ENCODE assay signal across 8 cellular contexts in genomic region chr1:31063636-31064035, GRCh38. TPM values are rescaled to one million over a fixed set of nuclear protein-coding genes. Genes with fewer than 3 reads are reported as not detected.
DNase-seq lines count a peak whose midpoint lies in the region; ATAC-seq, FAIRE-seq and TF ChIP-seq lines count a peak whose summit lies in the region.

No MANE protein-coding gene starts in this region.

- peaks cover 18% of the 10 kb centered on the region for H3K4me1 Mint-ChIP-seq in GM23338
- H3K4me1 Mint-ChIP-seq in activated T-helper 17 cell treated with anti-CD3 and anti-CD28 coated beads, Interleukin-2, amount 50 U/mL, for 72 hours: peaks cover 11% of the 10 kb centered on the region

- H2AFZ ChIP-seq in GM23338: no peak overlapping the region

- peak overlapping the region; percentile 68 to 100 for H3K9ac ChIP-seq in kidney (ENCODE audit: low read length in 2 of 2)

- H3K27me3 ChIP-seq in GM23338 (ENCODE audit: insufficient read depth) (no peaks in the 10 kb centered on the region), thymus (ENCODE audit: control insufficient read depth, insufficient read depth) (no peaks in the 10 kb centered on the region)

- H3K4me1 ChIP-seq in A549 (peaks cover 21% of the 10 kb centered on the region), GM23338 (ENCODE audit: insufficient read depth) (peaks cover 17% of the 10 kb centered on the region), kidney (ENCODE audit: control insufficient read depth in 1 of 2, insufficient read depth in 1 of 2, low read depth in 1 of 2, low read length in 2 of 2) (peaks cover 11 to 13% of the 10 kb centered on the region in 2 donors), thymus (ENCODE audit: control insufficient read depth, insufficient read depth, low read length) (peaks cover 11% of the 10 kb centered on the region)

- peaks cover 9% of the 10 kb centered on the region for H3K27me3 Mint-ChIP-seq in GM23338 (ENCODE audit: insufficient read depth, low read depth, poor library complexity)
- H3K27me3 Mint-ChIP-seq in activated T-helper 17 cell treated with anti-CD3 and anti-CD28 coated beads, Interleukin-2, amount 50 U/mL, for 72 hours: no peaks in the 10 kb centered on the region

- H3K9me2 ChIP-seq in GM23338 (ENCODE audit: insufficient read depth): no peaks in the 10 kb centered on the region

- H3K4me3 Mint-ChIP-seq in GM23338: peak overlapping the region; percentile 97
- peak overlapping the region; percentile 96 for H3K4me3 Mint-ChIP-seq in activated T-helper 17 cell treated with anti-CD3 and anti-CD28 coated beads, Interleukin-2, amount 50 U/mL, for 72 hours

- H3K4me2 ChIP-seq in A549 (peak overlapping the region; percentile 87), GM23338 (peak overlapping the region; percentile 74)

- peaks cover 24% of the 10 kb centered on the region for H3K36me3 Mint-ChIP-seq in GM23338 (ENCODE audit: low read depth)
- H3K36me3 Mint-ChIP-seq in activated T-helper 17 cell treated with anti-CD3 and anti-CD28 coated beads, Interleukin-2, amount 50 U/mL, for 72 hours (ENCODE audit: low read depth): peaks cover 67% of the 10 kb centered on the region

- no peak for TF ChIP-seq POLR2A in A549 (IDR thresholded peaks at IDR 0.05; ENCODE audit: low read length)

- H3K9me3 ChIP-seq in A549 (no peaks in the 10 kb centered on the region), kidney (ENCODE audit: control insufficient read depth in 1 of 2, low read length in 2 of 2) (no peaks in the 10 kb centered on the region), thymus (ENCODE audit: control insufficient read depth) (no peaks in the 10 kb centered on the region)

- H3K4me3 ChIP-seq in A549: peak overlapping the region; percentile 87
- H3K4me3 ChIP-seq in GM23338: peak overlapping the region; percentile 96
- H3K4me3 ChIP-seq in kidney (ENCODE audit: low read length in 2 of 2): peak overlapping the region; percentile 77 to 95
- H3K4me3 ChIP-seq in thymus (ENCODE audit: low read length): peak overlapping the region; percentile 75

- POLR2A ChIA-PET in A549 (lab: Yijun Ruan, JAX): no interaction called here

- no peak for FAIRE-seq in A549 (lab: Jason Lieb, UNC)
- FAIRE-seq in kidney (lab: Jason Lieb, UNC): no peak

- peaks cover 45% of the 10 kb centered on the region for H4K20me1 ChIP-seq in GM23338 (replicated peaks; ENCODE audit: insufficient read depth)

- no peak for ATAC-seq in A549
- ATAC-seq in GM23338: no peak
- no peak for ATAC-seq in activated T-helper 17 cell treated with anti-CD3 and anti-CD28 coated beads, Interleukin-2, amount 50 U/mL, for 72 hours (replicated peaks)
- no peak for ATAC-seq in HG02870 (IDR thresholded peaks at IDR 0.05; ENCODE audit: unreplicated experiment)

- no peak for TF ChIP-seq EP300 in A549 (IDR thresholded peaks at IDR 0.05)

- 0 out of 2 replicates have a peak, but pooled peaks cover 5% of the 10 kb centered on the region for H3F3A ChIP-seq in GM23338 (replicated peaks; ENCODE audit: low read depth)

- TF ChIP-seq CTCF in A549 (IDR thresholded peaks at IDR 0.05) (no peak), GM23338 (conservative IDR thresholded peaks at IDR 0.05; ENCODE audit: low read depth in 2 of 2) (no peak), kidney (IDR thresholded peaks at IDR 0.05; ENCODE audit: borderline replicate concordance, extremely low read depth, insufficient read depth) (no peak)

- DNase-seq in A549 (ENCODE audit: low read depth in 1 of 2, low spot score in 1 of 2) (no peak), GM23338 (ENCODE audit: low spot score) (peak; percentile 30), kidney (no peak), Ammon's horn (ENCODE audit: low spot score) (no peak), C1 segment of cervical spinal cord (lab: John Stamatoyannopoulos, UW) (no peak)

- H3K36me3 ChIP-seq in GM23338 (ENCODE audit: insufficient read depth) (0 out of 2 replicates have a peak, but pooled peaks cover 8% of the 10 kb centered on the region), kidney (ENCODE audit: control insufficient read depth in 1 of 2, insufficient read depth in 2 of 2, low read length in 2 of 2) (peaks cover 6% of the 10 kb centered on the region in 2 donors), thymus (ENCODE audit: control insufficient read depth, insufficient read depth) (peaks cover 10% of the 10 kb centered on the region)

- peaks cover 67% of the 10 kb centered on the region for H3K79me2 ChIP-seq in GM23338 (replicated peaks; ENCODE audit: insufficient read depth)

- WGBS in A549 (ENCODE audit: missing lambda C conversion rate): 6% methylated on average over 4 of the region's 4 CpGs
- WGBS in thymus: 6% methylated on average over 4 of the region's 4 CpGs

- no peak for TF ChIP-seq RAD21 in A549 (conservative IDR thresholded peaks at IDR 0.05 in 1 of 2, IDR thresholded peaks at IDR 0.05 in 1 of 2)

- peak overlapping the region; percentile 88 for H3K27ac Mint-ChIP-seq in GM23338
- peak overlapping the region; percentile 98 for H3K27ac Mint-ChIP-seq in activated T-helper 17 cell treated with anti-CD3 and anti-CD28 coated beads, Interleukin-2, amount 50 U/mL, for 72 hours

- intact Hi-C loops in kidney (cut with DNase I): no loop called here

- CTCF ChIA-PET in A549 (lab: Yijun Ruan, JAX): interaction anchor here (1.4 kb wide), 1 partner anchor 100 kb away, joined by 3 read pairs; no protein-coding TSS in a partner anchor

- peak overlapping the region; percentile 32 to 96; a peak in 4 of 6 replicates for H3K27ac ChIP-seq in A549
- no peak overlapping the region; the same call in 1 of the 2 replicates for H3K27ac ChIP-seq in GM23338 (ENCODE audit: low read depth)
- peak overlapping the region; percentile 97 to 98 for H3K27ac ChIP-seq in kidney (ENCODE audit: low read depth in 2 of 2, low read length in 2 of 2)
- H3K27ac ChIP-seq in thymus (ENCODE audit: low read depth): no peak overlapping the region

- no peaks in the 10 kb centered on the region for H3K9me3 Mint-ChIP-seq in GM23338
- H3K9me3 Mint-ChIP-seq in activated T-helper 17 cell treated with anti-CD3 and anti-CD28 coated beads, Interleukin-2, amount 50 U/mL, for 72 hours: no peaks in the 10 kb centered on the region

TF ChIP-seq in A549, 52 proteins besides CTCF, POLR2A, EP300 and RAD21:
- TF ChIP-seq KDM5A (IDR thresholded peaks at IDR 0.05) (no peak), SREBF2 (IDR thresholded peaks at IDR 0.05) (no peak), FOSB (CRISPR knock-in tag; IDR thresholded peaks at IDR 0.05) (no peak), CEBPB (IDR thresholded peaks at IDR 0.05) (no peak), CHD2 (IDR thresholded peaks at IDR 0.05; ENCODE audit: low read length, partially characterized antibody) (no peak), CHD4 (IDR thresholded peaks at IDR 0.05; ENCODE audit: borderline replicate concordance) (no peak), MAX (IDR thresholded peaks at IDR 0.05) (no peak), PHF8 (IDR thresholded peaks at IDR 0.05; ENCODE audit: borderline replicate concordance, low read depth) (no peak), EHF (CRISPR knock-in tag; IDR thresholded peaks at IDR 0.05) (no peak)
TF ChIP-seq in A549: peak in this region for 0.

TF ChIP-seq in GM23338, 12 proteins besides CTCF, POLR2A, EP300 and RAD21 (continues in another document):
- TF ChIP-seq STAT1 (IDR thresholded peaks at IDR 0.05; ENCODE audit: unreplicated experiment): no peak

RNA-seq across cellular contexts. Expression of gene PUM1, which starts 1.9 kb away (rescaled TPM):
- polyA plus RNA-seq in A549 (2011; rRNA removed): 55.3 and 64.0 TPM in 2 replicates
- 57.3 and 66.3 TPM in 2 replicates for polyA plus RNA-seq in A549 (2012; cell fraction: cytosol; rRNA removed)
- 67.7 and 77.6 TPM in 2 replicates for polyA plus RNA-seq in A549 (2012; cell fraction: nucleus; rRNA removed)
- polyA plus RNA-seq in A549 (2017; fragmentation: RNase III; extraction: RNeasy Plus Mini Kit Qiagen cat#74134 plus additional on column Dnase treatment): 27.5 to 30.2 TPM (median 29.1 TPM) in 3 replicates
- 207 and 234 TPM in 2 replicates for polyA minus RNA-seq in A549 (2011; rRNA and poly(A)+ RNA removed)
- total RNA-seq in GM23338 (2014; rRNA removed; shearing (Covaris generic)): 117 and 121 TPM in 2 replicates
- polyA plus RNA-seq in GM23338 (2016; fragmentation: Nextera tagmentation; extraction: Ambion mirVana): 44.4 and 49.5 TPM in 2 replicates
- total RNA-seq in activated T-helper 17 cell treated with anti-CD3 and anti-CD28 coated beads, Interleukin-2, amount 50 U/mL, for 72 hours: 100 to 1,000 TPM; 109 to 114 TPM
- total RNA-seq in kidney: 150 TPM
- 19.1 TPM for polyA plus RNA-seq in kidney (ENCODE audit: insufficient read depth, low read depth, low replicate concordance)
- polyA plus RNA-seq in thymus: 36.3 TPM

Comparison
In these comparisons a context has a peak if more than half of its experiments do, and no peak if none do; other contexts are left out.
1. H3K27ac ChIP-seq: peak in A549 (2 of 2) and kidney (2 of 2); none in GM23338 (single experiment) and thymus (single experiment).
2. Peak in every context shown above with its lines, with median percentiles within 50 percentile points of each other: H3K4me3 ChIP-seq.